ENCODE assay signal across 23 cellular contexts in genomic region chr3:13082677-13083076, GRCh38.
"Had no signal": no experiment of that assay in that cellular context is flagged by ENCODE, and none has a peak within 500 bp of the region (broad histone marks: within the 10 kb centered on the region; RNA-seq: fewer than 3 reads in every experiment).

No MANE protein-coding gene starts in this region.

- H3K9me3 ChIP-seq: esophagus squamous epithelium, gastrocnemius medialis, neutrophil, testis, vagina had no signal

- H3K4me1 ChIP-seq: parathyroid adenoma, vagina had no signal

- H3K4me3 Mint-ChIP-seq: activated naive CD8-positive, alpha-beta T cell treated with anti-CD3 and anti-CD28 coated beads for 36 hours; endodermal cell; natural killer cell; stimulated activated effector memory CD8-positive, alpha-beta T cell treated with anti-CD3 and anti-CD28 coated beads, Interleukin-12 subunit alpha, Interleukin-12 subunit beta, amount 100 ng/mL, for 72 hours had no signal

- H3K36me3 Mint-ChIP-seq: activated naive CD8-positive, alpha-beta T cell treated with anti-CD3 and anti-CD28 coated beads for 36 hours; natural killer cell; stimulated activated effector memory CD8-positive, alpha-beta T cell treated with anti-CD3 and anti-CD28 coated beads, Interleukin-12 subunit alpha, Interleukin-12 subunit beta, amount 100 ng/mL, for 72 hours had no signal

- DNase-seq: activated CD4-positive, alpha-beta T cell treated with anti-CD3 and anti-CD28 coated beads, Interleukin-2, amount 50 U/mL, for 48 hours; activated naive CD4-positive, alpha-beta T cell treated with Interleukin-2 at 50 U/mL for 16 hours; activated naive CD8-positive, alpha-beta T cell treated with anti-CD3 and anti-CD28 coated beads for 36 hours; activated T-cell treated with anti-CD3 and anti-CD28 coated beads, Interleukin-2, amount 50 U/mL, for 48 hours; amygdala; cerebellar nuclear complex; cortex of kidney; endodermal cell; esophagus squamous epithelium; gastrocnemius medialis; natural killer cell; small intestine; stimulated activated CD4-positive, alpha-beta T cell treated with anti-CD3 and anti-CD28 coated beads, Interleukin-2, amount 100 ng/mL, for 24 hours; T-helper 1 cell; trophoblast cell; WERI-Rb-1 had no signal

- ATAC-seq: gastrocnemius medialis; natural killer cell; sciatic nerve; stimulated activated effector memory CD8-positive, alpha-beta T cell treated with anti-CD3 and anti-CD28 coated beads, Interleukin-12 subunit alpha, Interleukin-12 subunit beta, amount 100 ng/mL, for 72 hours had no signal

- H3K27ac Mint-ChIP-seq: activated naive CD8-positive, alpha-beta T cell treated with anti-CD3 and anti-CD28 coated beads for 36 hours; endodermal cell had no signal

- H3K27me3 ChIP-seq: gastrocnemius medialis, testis, vagina had no signal

- H3K4me3 ChIP-seq: esophagus squamous epithelium, gastrocnemius medialis, lung, testis, vagina had no signal

- H3K27me3 Mint-ChIP-seq: activated naive CD8-positive, alpha-beta T cell treated with anti-CD3 and anti-CD28 coated beads for 36 hours had no signal

- H3K36me3 ChIP-seq: esophagus squamous epithelium, gastrocnemius medialis, neutrophil, vagina, WERI-Rb-1 had no signal

- H3K9me3 Mint-ChIP-seq: activated naive CD8-positive, alpha-beta T cell treated with anti-CD3 and anti-CD28 coated beads for 36 hours; endodermal cell; natural killer cell; stimulated activated effector memory CD8-positive, alpha-beta T cell treated with anti-CD3 and anti-CD28 coated beads, Interleukin-12 subunit alpha, Interleukin-12 subunit beta, amount 100 ng/mL, for 72 hours had no signal

- H3K4me1 Mint-ChIP-seq: endodermal cell had no signal

- H3K27ac ChIP-seq: esophagus squamous epithelium, gastrocnemius medialis, neutrophil, parathyroid adenoma, testis, vagina, WERI-Rb-1 had no signal
